Comparison of ENCODE assay signal across 36 cellular contexts in genomic region chr19:8680676-8681344, GRCh38. TPM values are rescaled to one million over a fixed set of nuclear protein-coding genes. Genes with fewer than 3 reads are reported as not detected.
"Had no signal": no experiment of that assay in that cellular context is flagged by ENCODE, and none has a peak within 500 bp of the region (broad histone marks: within the 10 kb centered on the region; RNA-seq: fewer than 3 reads in every experiment).

No MANE protein-coding gene starts in this region.

- H3K27me3 ChIP-seq: ascending aorta, cardiac muscle cell, colonic mucosa, left lung, sigmoid colon had no signal

- H3K9me3 ChIP-seq: ascending aorta, colonic mucosa, esophagus squamous epithelium, left lung, lower lobe of right lung, tibial artery had no signal

- H3K4me3 ChIP-seq: ascending aorta, cardiac muscle cell, colonic mucosa, esophagus squamous epithelium, heart right ventricle, left lung, lower lobe of right lung, sigmoid colon, suprapubic skin, tibial artery had no signal

- ATAC-seq: activated T-cell treated with anti-CD3 and anti-CD28 coated beads, Interleukin-2, amount 50 U/mL, for 4 hours; heart right ventricle; left lung; lower lobe of right lung; stimulated activated memory B cell treated with anti-CD40 and anti-IgM and Interleukin-4, amounts not matched to agents 10 μg/mL and 1 μg/mL and 100 μg/mL, for 72 hours had no signal

- FAIRE-seq: endometrium, islet of Langerhans, small intestine had no signal

- H3K27ac Mint-ChIP-seq: activated naive CD8-positive, alpha-beta T cell; activated T-helper 2 cell treated with anti-CD3 and anti-CD28 coated beads, Interferon-gamma antibody, Interleukin-2, Interleukin-4, amounts not matched to agents 10 μg/mL and 5 μg/mL and 100 μg/mL, durations not matched to agents 14 hours and 24 hours and 36 hours; brain; nephron; progenitor cell of endocrine pancreas; stimulated activated memory B cell treated with anti-CD40 and anti-IgM and Interleukin-4, amounts not matched to agents 10 μg/mL and 1 μg/mL and 100 μg/mL, for 72 hours had no signal

- H3K4me1 ChIP-seq: ascending aorta, colonic mucosa, esophagus squamous epithelium, heart right ventricle, left lung, lower lobe of right lung, sigmoid colon, tibial artery had no signal

- H3K4me1 Mint-ChIP-seq: brain; nephron; stimulated activated memory B cell treated with anti-CD40 and anti-IgM and Interleukin-4, amounts not matched to agents 10 μg/mL and 1 μg/mL and 100 μg/mL, for 72 hours had no signal

- H3K27me3 Mint-ChIP-seq: activated naive CD8-positive, alpha-beta T cell had no signal

- H3K4me3 Mint-ChIP-seq: activated naive CD8-positive, alpha-beta T cell; activated T-cell treated with anti-CD3 and anti-CD28 coated beads, Interleukin-2, amount 50 U/mL, for 4 hours; brain; nephron; stimulated activated memory B cell treated with anti-CD40 and anti-IgM and Interleukin-4, amounts not matched to agents 10 μg/mL and 1 μg/mL and 100 μg/mL, for 72 hours had no signal

- H3K36me3 Mint-ChIP-seq: activated naive CD8-positive, alpha-beta T cell; brain; stimulated activated memory B cell treated with anti-CD40 and anti-IgM and Interleukin-4, amounts not matched to agents 10 μg/mL and 1 μg/mL and 100 μg/mL, for 72 hours had no signal

- DNase-seq: activated CD4-positive, alpha-beta T cell treated with anti-CD3 and anti-CD28 coated beads, Interleukin-2, amount 50 U/mL, for 4 hours; activated CD4-positive, CD25-positive, alpha-beta regulatory T cell treated with anti-CD3 and anti-CD28 coated beads, Interleukin-2, amount 50 U/mL, for 72 hours; activated naive CD4-positive, alpha-beta T cell treated with Interleukin-2 at 50 U/mL for 16 hours; activated T-cell treated with anti-CD3 and anti-CD28 coated beads, Interleukin-2, amount 50 U/mL, for 4 hours; cerebellar nuclear complex; colonic mucosa; effector CD8-positive, alpha-beta T cell; esophagus squamous epithelium; foreskin melanocyte; heart right ventricle; left lung; lower lobe of right lung; mesenchymal stem cell; retina; sigmoid colon; small intestine; stimulated activated CD4-positive, alpha-beta T cell treated with anti-CD3 and anti-CD28 coated beads, Interleukin-4, amount 100 ng/mL, for 24 hours; T-helper 2 cell; tibial artery had no signal

- H3K36me3 ChIP-seq: ascending aorta, cardiac muscle cell, colonic mucosa, esophagus squamous epithelium, heart right ventricle, left lung, lower lobe of right lung, sigmoid colon, suprapubic skin, tibial artery had no signal

- H3K27ac ChIP-seq: ascending aorta, cardiac muscle cell, colonic mucosa, epithelial cell of prostate, esophagus squamous epithelium, heart right ventricle, left lung, lower lobe of right lung, sigmoid colon, suprapubic skin, tibial artery had no signal

RNA-seq across cellular contexts. Expression of gene ACTL9, which starts 17.8 kb away (rescaled TPM):
- total RNA-seq: activated T-cell treated with anti-CD3 and anti-CD28 coated beads, Interleukin-2, amount 50 U/mL, for 4 hours; activated T-helper 2 cell treated with anti-CD3 and anti-CD28 coated beads, Interferon-gamma antibody, Interleukin-2, Interleukin-4, amounts not matched to agents 10 μg/mL and 5 μg/mL and 100 μg/mL, durations not matched to agents 14 hours and 24 hours and 36 hours; ascending aorta; cardiac muscle cell; colonic mucosa; dermis microvascular lymphatic vessel endothelial cell; esophagus squamous epithelium; glomerular endothelial cell; heart right ventricle; left lung; lower lobe of right lung; mononuclear cell; osteocyte; progenitor cell of endocrine pancreas; sigmoid colon; suprapubic skin; urinary bladder had no signal
- polyA plus RNA-seq: cardiac muscle cell, heart right ventricle, sigmoid colon, small intestine, urinary bladder had no signal

RNA-seq across cellular contexts. Expression of gene OR2Z1, which starts 40.6 kb away (rescaled TPM):
- total RNA-seq: activated T-cell treated with anti-CD3 and anti-CD28 coated beads, Interleukin-2, amount 50 U/mL, for 4 hours; activated T-helper 2 cell treated with anti-CD3 and anti-CD28 coated beads, Interferon-gamma antibody, Interleukin-2, Interleukin-4, amounts not matched to agents 10 μg/mL and 5 μg/mL and 100 μg/mL, durations not matched to agents 14 hours and 24 hours and 36 hours; ascending aorta; cardiac muscle cell; colonic mucosa; dermis microvascular lymphatic vessel endothelial cell; esophagus squamous epithelium; glomerular endothelial cell; heart right ventricle; left lung; lower lobe of right lung; mononuclear cell; osteocyte; progenitor cell of endocrine pancreas; sigmoid colon; urinary bladder had no signal
- polyA plus RNA-seq: cardiac muscle cell, heart right ventricle, sigmoid colon, small intestine, urinary bladder had no signal

RNA-seq across cellular contexts. Expression of gene NFILZ, which starts 50.4 kb away (rescaled TPM):
- total RNA-seq: activated T-cell treated with anti-CD3 and anti-CD28 coated beads, Interleukin-2, amount 50 U/mL, for 4 hours; activated T-helper 2 cell treated with anti-CD3 and anti-CD28 coated beads, Interferon-gamma antibody, Interleukin-2, Interleukin-4, amounts not matched to agents 10 μg/mL and 5 μg/mL and 100 μg/mL, durations not matched to agents 14 hours and 24 hours and 36 hours; ascending aorta; cardiac muscle cell; colonic mucosa; dermis microvascular lymphatic vessel endothelial cell; esophagus squamous epithelium; glomerular endothelial cell; heart right ventricle; left lung; lower lobe of right lung; mononuclear cell; osteocyte; progenitor cell of endocrine pancreas; sigmoid colon; suprapubic skin; urinary bladder had no signal
- polyA plus RNA-seq: cardiac muscle cell, heart right ventricle, sigmoid colon, small intestine, urinary bladder had no signal
